In genomic region chr9:7243838-7244237, GRCh38 we compare ENCODE assay signal across 1 cellular context.
TF ChIP-seq lines count a peak whose summit lies in the region.

No MANE protein-coding gene starts in this region.

TF ChIP-seq in H1, 55 proteins besides CTCF, POLR2A, EP300 and RAD21:
- TF ChIP-seq CHD7 (IDR thresholded peaks at IDR 0.05; ENCODE audit: insufficient replicate concordance, low read length) = no peak
- no peak for TF ChIP-seq TBP (IDR thresholded peaks at IDR 0.05; ENCODE audit: low read depth, low read length)
- TF ChIP-seq SP1 (IDR thresholded peaks at IDR 0.05; ENCODE audit: low read depth, low read length) = no peak
